1 cellular context compared by ENCODE assay signal in genomic region chr1:52055066-52055853, GRCh38.
TF ChIP-seq lines count a peak whose summit lies in the region.

Gene TXNDC12, minus strand, starts transcription at chr1:52055191. Its CDS starts 95 bp downstream, at chr1:52055096.

TF ChIP-seq in WTC11, 78 proteins besides CTCF, POLR2A, EP300 and RAD21 (continued from another document):
- 0 out of 2 replicates have a peak, but pooled peaks have one; percentile 60 for TF ChIP-seq ZNF425 (CRISPR knock-in tag; conservative IDR thresholded peaks at IDR 0.05)
- peak; percentile 77 for TF ChIP-seq ETV6 (CRISPR knock-in tag; IDR thresholded peaks at IDR 0.05)
- TF ChIP-seq GABPB1 (CRISPR knock-in tag; IDR thresholded peaks at IDR 0.05) = peak; percentile 99
- TF ChIP-seq ZBTB21 (CRISPR knock-in tag; IDR thresholded peaks at IDR 0.05; ENCODE audit: borderline replicate concordance) = no peak
- no peak for TF ChIP-seq ZNF671 (CRISPR knock-in tag; IDR thresholded peaks at IDR 0.05)
- TF ChIP-seq MYBL2 (CRISPR knock-in tag; IDR thresholded peaks at IDR 0.05) = peak; percentile 86
- TF ChIP-seq ZNF232 (CRISPR knock-in tag; IDR thresholded peaks at IDR 0.05) = no peak
- TF ChIP-seq NFATC4 (CRISPR knock-in tag; IDR thresholded peaks at IDR 0.05) = no peak
- TF ChIP-seq ATF6 (CRISPR knock-in tag; IDR thresholded peaks at IDR 0.05) = no peak
- TF ChIP-seq FOXK1 (CRISPR knock-in tag; IDR thresholded peaks at IDR 0.05) = peak; percentile 81
- no peak for TF ChIP-seq NR3C1 (CRISPR knock-in tag; conservative IDR thresholded peaks at IDR 0.05; ENCODE audit: low read depth)
- peak; percentile 59 for TF ChIP-seq SP1 (CRISPR knock-in tag; conservative IDR thresholded peaks at IDR 0.05)
- TF ChIP-seq ATF3 (CRISPR knock-in tag; conservative IDR thresholded peaks at IDR 0.05) = 0 out of 2 replicates have a peak, but pooled peaks have one; percentile 18
- TF ChIP-seq FOXP4 (CRISPR knock-in tag; IDR thresholded peaks at IDR 0.05) = peak; percentile 29; the same call in 1 of the 2 replicates
- TF ChIP-seq RORB (CRISPR knock-in tag; IDR thresholded peaks at IDR 0.05) = no peak
